Comparison of ENCODE assay signal across 8 cellular contexts in genomic region chr2:96010320-96011128, GRCh38. TPM values are rescaled to one million over a fixed set of nuclear protein-coding genes. Genes with fewer than 3 reads are reported as not detected.
DNase-seq lines count a peak whose midpoint lies in the region; ATAC-seq and TF ChIP-seq lines count a peak whose summit lies in the region.
"Not testable (repeated sequence)": the region's sequence is repeated elsewhere in the genome, so short reads cannot be mapped to it uniquely, and the experiment has no call there.

No MANE protein-coding gene starts in this region.

- H3K4me1 ChIP-seq in BE2C; mucosa of descending colon (ENCODE audit: low read depth): not testable (repeated sequence)

- H3K4me3 ChIP-seq in BE2C (ENCODE audit: low read depth, low read length) (peak overlapping the region; percentile 45), fibroblast of pulmonary artery (replicated peaks; ENCODE audit: low read depth, low read length) (peak overlapping the region; percentile 49)
- not testable (repeated sequence) for H3K4me3 ChIP-seq in mucosa of descending colon

- intact Hi-C loops in activated naive CD4-positive, alpha-beta T cell treated with anti-CD3 and anti-CD28 coated beads for 36 hours (cut with micrococcal nuclease); mucosa of descending colon (cut with DNase I, micrococcal nuclease): not testable (repeated sequence)

- peaks cover 12% of the 10 kb centered on the region for H3K4me1 Mint-ChIP-seq in activated naive CD4-positive, alpha-beta T cell treated with anti-CD3 and anti-CD28 coated beads for 36 hours (ENCODE audit: low read depth)

- in situ Hi-C loops in SK-MEL-5 (cut with HindIII; ENCODE audit: low pct_unique_long_range_greater_than_20kb, low sequenced_read_pairs), result not testable (repeated sequence)

- peak overlapping the region; percentile 51 for H3K27ac Mint-ChIP-seq in activated naive CD4-positive, alpha-beta T cell treated with anti-CD3 and anti-CD28 coated beads for 36 hours

- DNase-seq in BE2C (peak; percentile 92), SK-MEL-5 (ENCODE audit: low read depth, low spot score) (peak; percentile 84), fibroblast of pulmonary artery (ENCODE audit: low read depth) (peak; percentile 68), mucosa of descending colon (peak; percentile 98 to 99 (median 98))
- DNase-seq in activated naive CD4-positive, alpha-beta T cell treated with anti-CD3 and anti-CD28 coated beads for 36 hours, result peak; percentile 97
- peak; percentile 93 to 97 (median 94) for DNase-seq in stimulated activated CD4-positive, alpha-beta T cell treated with anti-CD3 and anti-CD28 coated beads, TNF-alpha, amount 100 ng/mL, for 4 hours (ENCODE audit: low read depth in 3 of 3)

- H3K9me3 Mint-ChIP-seq in activated naive CD4-positive, alpha-beta T cell treated with anti-CD3 and anti-CD28 coated beads for 36 hours, result not testable (repeated sequence)

- TF ChIP-seq CTCF in BE2C (IDR thresholded peaks at IDR 0.05; ENCODE audit: low read depth, low read length); fibroblast of pulmonary artery (IDR thresholded peaks at IDR 0.05; ENCODE audit: low read length, missing control alignments); mucosa of descending colon (IDR thresholded peaks at IDR 0.05): not testable (repeated sequence)

- ATAC-seq in GM19372 (IDR thresholded peaks at IDR 0.05; ENCODE audit: low read depth, unreplicated experiment) (peak; percentile 99), HG03108 (IDR thresholded peaks at IDR 0.05; ENCODE audit: unreplicated experiment) (peak; percentile 98), mucosa of descending colon (peak; percentile 98)

- CTCF ChIA-PET in activated naive CD4-positive, alpha-beta T cell treated with anti-CD3 and anti-CD28 coated beads for 36 hours (lab: Charles Lee), result interaction anchor here (0.6 to 1.4 kb wide), 3 partner anchors 18 to 172 kb away, joined by 3 to 7 read pairs (median 7); partner anchors contain the start of gene ADRA2B

- H3K36me3 ChIP-seq in BE2C; mucosa of descending colon (ENCODE audit: low read depth): not testable (repeated sequence)

- not testable (repeated sequence) for H3K27me3 ChIP-seq in BE2C

- H3K36me3 Mint-ChIP-seq in activated naive CD4-positive, alpha-beta T cell treated with anti-CD3 and anti-CD28 coated beads for 36 hours (ENCODE audit: low read depth), result not testable (repeated sequence)

- H3K27me3 Mint-ChIP-seq in activated naive CD4-positive, alpha-beta T cell treated with anti-CD3 and anti-CD28 coated beads for 36 hours (ENCODE audit: low read depth), result not testable (repeated sequence)

- H3K4me3 Mint-ChIP-seq in activated naive CD4-positive, alpha-beta T cell treated with anti-CD3 and anti-CD28 coated beads for 36 hours, result peak overlapping the region; percentile 69

- not testable (repeated sequence) for H3K9me3 ChIP-seq in BE2C, mucosa of descending colon

RNA-seq across cellular contexts. Expression of gene ANKRD36C, which starts 18.9 kb away (rescaled TPM):
- polyA plus RNA-seq in BE2C (2012; ENCODE audit: insufficient read depth, insufficient read length, low read depth), result 2.2 TPM
- 5.2 and 5.8 TPM in 2 replicates for total RNA-seq in SK-MEL-5 (2014; rRNA removed; shearing (Covaris generic))
- polyA plus RNA-seq in SK-MEL-5 (2015; cell fraction: cytosol; rRNA removed), result 0.30 and 1.8 TPM in 2 replicates
- polyA plus RNA-seq in SK-MEL-5 (2015; cell fraction: nucleus; rRNA removed), result 8.1 and 11.3 TPM in 2 replicates
- 10 to 100 TPM; 23.4 to 27.7 TPM for total RNA-seq in activated naive CD4-positive, alpha-beta T cell treated with anti-CD3 and anti-CD28 coated beads for 36 hours
- total RNA-seq in mucosa of descending colon, result 10 to 100 TPM; 22.2 to 45.8 (median 32.5) TPM

RNA-seq across cellular contexts. Expression of gene GPAT2, which starts 24.2 kb away (rescaled TPM):
- not detected for polyA plus RNA-seq in BE2C (2012; ENCODE audit: insufficient read depth, insufficient read length, low read depth)
- not detected in 2 replicates for total RNA-seq in SK-MEL-5 (2014; rRNA removed; shearing (Covaris generic))
- polyA plus RNA-seq in SK-MEL-5 (2015; cell fraction: cytosol; rRNA removed), result not detected in 2 replicates
- not detected in 2 replicates for polyA plus RNA-seq in SK-MEL-5 (2015; cell fraction: nucleus; rRNA removed)
- 10 to 100 TPM; 12.6 to 14.4 TPM for total RNA-seq in activated naive CD4-positive, alpha-beta T cell treated with anti-CD3 and anti-CD28 coated beads for 36 hours
- total RNA-seq in mucosa of descending colon, result 1 to 10 TPM; 3.2 to 3.3 (median 3.2) TPM
